In genomic region chr6:48641544-48641943, GRCh38 we compare ENCODE assay signal across 27 cellular contexts.
DNase-seq lines count a peak whose midpoint lies in the region; ATAC-seq and TF ChIP-seq lines count a peak whose summit lies in the region.
"Had no signal": no experiment of that assay in that cellular context is flagged by ENCODE, and none has a peak within 500 bp of the region (broad histone marks: within the 10 kb centered on the region; RNA-seq: fewer than 3 reads in every experiment).

No MANE protein-coding gene starts in this region.

- H3F3A ChIP-seq in PC-3 (ENCODE audit: low read length, unreplicated experiment) = no peaks in the 10 kb centered on the region

- no peak overlapping the region for H2AK5ac ChIP-seq in mesenchymal stem cell (ENCODE audit: low read length, severe bottlenecking)

- H3K4ac ChIP-seq in mesenchymal stem cell (ENCODE audit: low read depth in 1 of 2, low read length in 2 of 2) = no peak overlapping the region

- no peak overlapping the region for H3K23ac ChIP-seq in mesenchymal stem cell (ENCODE audit: low read length in 2 of 2)

- no peaks in the 10 kb centered on the region for H3K79me2 ChIP-seq in PC-3 (ENCODE audit: low read length)
- H3K79me2 ChIP-seq in OCI-LY7 (ENCODE audit: insufficient read depth, low read depth, low read length) = no peaks in the 10 kb centered on the region

- 57% methylated on average over 2 of the region's 2 CpGs for WGBS in mesenchymal stem cell

- H2BK15ac ChIP-seq in mesenchymal stem cell (ENCODE audit: low read depth, poor library complexity, severe bottlenecking) = no peak overlapping the region

- CTCF ChIA-PET in PC-3 (lab: Charles Lee) (no interaction called here), Caco-2 (lab: Charles Lee) (no interaction called here), OCI-LY7 (lab: Charles Lee; ENCODE audit: unreplicated experiment) (no interaction called here)

- H2BK5ac ChIP-seq in mesenchymal stem cell (ENCODE audit: low read depth, low read length, poor library complexity, severe bottlenecking) = no peak overlapping the region

- H3K27me3 ChIP-seq in PC-3 (ENCODE audit: low read length) = no peaks in the 10 kb centered on the region
- H3K27me3 ChIP-seq in mesenchymal stem cell (ENCODE audit: control insufficient read depth in 1 of 2, insufficient read depth in 1 of 2, low read length in 2 of 2) = no peaks in the 10 kb centered on the region
- no peaks in the 10 kb centered on the region for H3K27me3 ChIP-seq in Caco-2 (replicated peaks; ENCODE audit: control insufficient read depth, insufficient read depth, low read length)
- H3K27me3 ChIP-seq: transverse colon had no signal

- no peak overlapping the region for H3K9ac ChIP-seq in PC-3 (ENCODE audit: low read length)
- no peak overlapping the region for H3K9ac ChIP-seq in mesenchymal stem cell (ENCODE audit: low read length)

- intact Hi-C loops in PC-3 (cut with micrococcal nuclease) (loop anchor here (5.0 kb wide), 1 partner anchor 106 kb away; no protein-coding TSS in a partner anchor), Caco-2 (cut with micrococcal nuclease; ENCODE audit: unreplicated experiment) (no loop called here), OCI-LY7 (cut with micrococcal nuclease; ENCODE audit: unreplicated experiment) (no loop called here)

- DNase-seq in EL (peak; percentile 51), PC-3 (peak; percentile 78), dedifferentiated amniotic fluid mesenchymal stem cell (ENCODE audit: extremely low spot score) (peak; percentile 35), mesenchymal stem cell (peak; percentile 1), OCI-M2 (lab: John Stamatoyannopoulos, UW; ENCODE audit: unreplicated experiment) (no peak), Caco-2 (no peak), cerebellum (ENCODE audit: low spot score) (no peak), OCI-LY7 (ENCODE audit: low spot score) (no peak)
- DNase-seq: activated CD4-positive, alpha-beta T cell treated with anti-CD3 and anti-CD28 coated beads, Interleukin-2, amount 50 U/mL, for 1 hour; activated gamma-delta T cell treated with Interleukin-2 at 50 U/mL for 16 hours; amniotic stem cell; DND-41; effector CD4-positive, alpha-beta T cell; glutamatergic neuron; left ventricle myocardium superior; NCI-H2171 treated with DMSO at 0.1 percent for 48 hours; NCI-H748 treated with DMSO at 0.1 percent for 48 hours; posterior cingulate gyrus; SHP77 treated with DMSO at 0.1 percent for 48 hours; stimulated activated CD4-positive, alpha-beta T cell treated with anti-CD3 and anti-CD28 coated beads, Interleukin-2, amount 100 ng/mL, for 24 hours; stimulated activated naive CD4-positive, alpha-beta T cell; T-helper 1 cell; transverse colon had no signal

- no peaks in the 10 kb centered on the region for H3K4me1 Mint-ChIP-seq in Caco-2 (ENCODE audit: low read depth, unreplicated experiment)
- H3K4me1 Mint-ChIP-seq: IgD-negative memory B cell had no signal

- no peak overlapping the region for H4K91ac ChIP-seq in mesenchymal stem cell (ENCODE audit: low read length)

- no peak overlapping the region for H4K8ac ChIP-seq in mesenchymal stem cell (ENCODE audit: low read length)

- peaks cover 3% of the 10 kb centered on the region; the same call in 1 of the 2 replicates for H3K36me3 ChIP-seq in PC-3 (ENCODE audit: low read depth, low read length)
- H3K36me3 ChIP-seq in mesenchymal stem cell (ENCODE audit: control insufficient read depth in 1 of 2, insufficient read depth in 2 of 2, low read depth in 1 of 2, low read length in 2 of 2) = no peaks in the 10 kb centered on the region
- H3K36me3 ChIP-seq in Caco-2 (ENCODE audit: control insufficient read depth, insufficient read depth, low read length) = no peaks in the 10 kb centered on the region
- no peaks in the 10 kb centered on the region for H3K36me3 ChIP-seq in OCI-LY7 (ENCODE audit: insufficient read depth, low read length)
- H3K36me3 ChIP-seq: transverse colon had no signal

- peak; percentile 56 for ATAC-seq in PC-3
- ATAC-seq: esophagus mucosa, left ventricle myocardium superior had no signal

- H3K4me3 Mint-ChIP-seq in Caco-2 (ENCODE audit: unreplicated experiment) = no peak overlapping the region
- H3K4me3 Mint-ChIP-seq: IgD-negative memory B cell had no signal

- H2BK12ac ChIP-seq in mesenchymal stem cell (ENCODE audit: low read length in 2 of 2) = no peak overlapping the region

- H3K27me3 Mint-ChIP-seq in Caco-2 (ENCODE audit: insufficient read depth, unreplicated experiment) = no peaks in the 10 kb centered on the region
- H3K27me3 Mint-ChIP-seq: IgD-negative memory B cell had no signal

- no peak overlapping the region for H3K4me2 ChIP-seq in PC-3 (ENCODE audit: low read length)
- H3K4me2 ChIP-seq in mesenchymal stem cell (ENCODE audit: low read length, poor library complexity, severe bottlenecking) = no peak overlapping the region
- H3K4me2 ChIP-seq in OCI-LY7 (ENCODE audit: low read length) = no peak overlapping the region

- no peaks in the 10 kb centered on the region for H3K79me1 ChIP-seq in mesenchymal stem cell (replicated peaks; ENCODE audit: low read length, poor library complexity, severe bottlenecking)

- no peak overlapping the region for H3K18ac ChIP-seq in mesenchymal stem cell (ENCODE audit: low read depth in 1 of 2, low read length in 2 of 2)

- no peak overlapping the region for H3K4me3 ChIP-seq in PC-3 (ENCODE audit: low read length)
- no peak overlapping the region for H3K4me3 ChIP-seq in mesenchymal stem cell (ENCODE audit: insufficient read depth in 1 of 2, low read depth in 1 of 2, low read length in 2 of 2)
- H3K4me3 ChIP-seq in Caco-2 (ENCODE audit: low read depth, low read length) = no peak overlapping the region
- no peak overlapping the region for H3K4me3 ChIP-seq in OCI-LY7 (ENCODE audit: low read depth, low read length, poor library complexity, severe bottlenecking)
- H3K4me3 ChIP-seq: transverse colon had no signal

- no peak overlapping the region for H3K27ac ChIP-seq in PC-3 (ENCODE audit: low read length)
- no peak overlapping the region for H3K27ac ChIP-seq in mesenchymal stem cell (ENCODE audit: low read length, poor library complexity, severe bottlenecking)
- no peak overlapping the region for H3K27ac ChIP-seq in OCI-LY7 (ENCODE audit: low read depth, low read length, poor library complexity, severe bottlenecking)
- H3K27ac ChIP-seq: HL-60, transverse colon, VCaP had no signal

- peaks cover 5% of the 10 kb centered on the region; the same call in 1 of the 2 replicates for H3K4me1 ChIP-seq in PC-3 (ENCODE audit: insufficient read depth, low read length)
- no peaks in the 10 kb centered on the region for H3K4me1 ChIP-seq in mesenchymal stem cell (ENCODE audit: control insufficient read depth, insufficient read depth, low read depth, low read length)
- no peaks in the 10 kb centered on the region for H3K4me1 ChIP-seq in Caco-2
- no peaks in the 10 kb centered on the region for H3K4me1 ChIP-seq in OCI-LY7 (ENCODE audit: insufficient read depth, low read length, poor library complexity, severe bottlenecking)
- H3K4me1 ChIP-seq: transverse colon had no signal

- H3K9me2 ChIP-seq in PC-3 (replicated peaks; ENCODE audit: low read length) (no peaks in the 10 kb centered on the region), OCI-LY7 (ENCODE audit: insufficient read depth, low read length) (no peaks in the 10 kb centered on the region)

- H2BK120ac ChIP-seq in mesenchymal stem cell (ENCODE audit: low read depth, low read length) = no peak overlapping the region

- H4K20me1 ChIP-seq in PC-3 (ENCODE audit: low read length) (no peaks in the 10 kb centered on the region), OCI-LY7 (ENCODE audit: insufficient read depth, low read length) (no peaks in the 10 kb centered on the region)

- POLR2A ChIA-PET in PC-3 (lab: Charles Lee; ENCODE audit: unreplicated experiment) = no interaction called here
- POLR2A ChIA-PET in Caco-2 (lab: Charles Lee) = no interaction called here
- POLR2A ChIA-PET in OCI-LY7 (lab: Charles Lee) = no interaction called here

- BruUV-seq in PC-3 (replicated peaks; lab: Mats Ljungman, UMichigan) (no TSS peak), Caco-2 (replicated peaks; lab: Mats Ljungman, UMichigan) (no TSS peak), OCI-LY7 (replicated peaks; lab: Mats Ljungman, UMichigan) (no TSS peak)

- peaks cover 10% of the 10 kb centered on the region for H3K9me3 Mint-ChIP-seq in Caco-2 (ENCODE audit: unreplicated experiment)

- no peaks in the 10 kb centered on the region for H3K36me3 Mint-ChIP-seq in Caco-2 (ENCODE audit: insufficient read depth, unreplicated experiment)
- H3K36me3 Mint-ChIP-seq: IgD-negative memory B cell had no signal

- no peak overlapping the region for H3K27ac Mint-ChIP-seq in Caco-2 (ENCODE audit: unreplicated experiment)

- TF ChIP-seq CTCF in PC-3 (conservative IDR thresholded peaks at IDR 0.05; ENCODE audit: low read depth, low read length) (no peak), Caco-2 (IDR thresholded peaks at IDR 0.05; ENCODE audit: insufficient read depth in 1 of 2, low read depth in 1 of 2, low read length in 1 of 2, severe bottlenecking in 1 of 2, unreplicated experiment in 1 of 2) (no peak), OCI-LY7 (conservative IDR thresholded peaks at IDR 0.05; ENCODE audit: low read length) (no peak)

- H2AFZ ChIP-seq in PC-3 (ENCODE audit: low read length) (no peak overlapping the region), mesenchymal stem cell (ENCODE audit: low read depth, low read length) (no peak overlapping the region), OCI-LY7 (ENCODE audit: low read length) (no peak overlapping the region)

- H3K14ac ChIP-seq in mesenchymal stem cell (ENCODE audit: low read length in 2 of 2) = no peak overlapping the region

- H3K9me3 ChIP-seq in PC-3 (ENCODE audit: low read length) (peaks cover 21% of the 10 kb centered on the region), mesenchymal stem cell (ENCODE audit: control insufficient read depth, low read length) (peaks cover 19% of the 10 kb centered on the region), Caco-2 (no peaks in the 10 kb centered on the region), OCI-LY7 (ENCODE audit: low read length) (no peaks in the 10 kb centered on the region)
- H3K9me3 ChIP-seq: transverse colon had no signal

Comparison
In these comparisons a context has a peak if more than half of its experiments do, and no peak if none do; other contexts are left out.
1. DNase-seq: peak in EL (single experiment), PC-3 (single experiment), dedifferentiated amniotic fluid mesenchymal stem cell (single experiment) and mesenchymal stem cell (single experiment); none in OCI-M2 (single experiment), Caco-2 (0 of 2), cerebellum (single experiment) and OCI-LY7 (single experiment).